In genomic region chr10:29735628-29736324, GRCh38 we compare ENCODE assay signal across 8 cellular contexts.
DNase-seq lines count a peak whose midpoint lies in the region; ATAC-seq and TF ChIP-seq lines count a peak whose summit lies in the region.

No MANE protein-coding gene starts in this region.

- DNase-seq in CD14-positive monocyte (ENCODE audit: low spot score) (peak; percentile 85), NOMO-1 treated with DMSO at 0.1 percent for 48 hours (lab: John Stamatoyannopoulos, UW; ENCODE audit: unreplicated experiment) (peak; percentile 78), activated T-cell treated with anti-CD3 and anti-CD28 coated beads for 4 hours (peak; percentile 78)
- peak; percentile 58 to 90 (median 74) for DNase-seq in naive thymus-derived CD4-positive, alpha-beta T cell
- peak; percentile 89 to 92 for DNase-seq in stimulated activated effector memory CD8-positive, alpha-beta T cell treated with anti-CD3 and anti-CD28 coated beads, Interleukin-12 subunit alpha, Interleukin-12 subunit beta, amount 100 ng/mL, for 72 hours (ENCODE audit: low spot score in 2 of 2)

- peak overlapping the region; percentile 80 to 93 (median 90) for H3K27ac Mint-ChIP-seq in CD14-positive monocyte
- H3K27ac Mint-ChIP-seq in naive thymus-derived CD4-positive, alpha-beta T cell = peak overlapping the region in 5 of 9 donors; percentile 32 to 82 (median 80)
- H3K27ac Mint-ChIP-seq in stimulated activated effector memory CD8-positive, alpha-beta T cell treated with anti-CD3 and anti-CD28 coated beads, Interleukin-12 subunit alpha, Interleukin-12 subunit beta, amount 100 ng/mL, for 72 hours = peak overlapping the region; percentile 71

- intact Hi-C loops in CD14-positive monocyte (cut with micrococcal nuclease) = loop anchor here (1.0 to 10.0 kb wide), 6 partner anchors 51 to 181 kb away; partner anchors contain the start of gene SVIL (in 1 of the 2)
- intact Hi-C loops in naive thymus-derived CD4-positive, alpha-beta T cell (cut with micrococcal nuclease) = loop anchor here (1.0 to 10.0 kb wide), 11 partner anchors 33 to 1203 kb away; partner anchors contain the start of genes BAMBI (in 1 of the 2) and WAC (in 1 of the 2)

- H3K4me3 Mint-ChIP-seq in CD14-positive monocyte = peak overlapping the region; percentile 87 to 90
- peak overlapping the region; percentile 74 to 97 (median 85) for H3K4me3 Mint-ChIP-seq in naive thymus-derived CD4-positive, alpha-beta T cell
- H3K4me3 Mint-ChIP-seq in stimulated activated effector memory CD8-positive, alpha-beta T cell treated with anti-CD3 and anti-CD28 coated beads, Interleukin-12 subunit alpha, Interleukin-12 subunit beta, amount 100 ng/mL, for 72 hours = peak overlapping the region; percentile 76

- H3K9me3 Mint-ChIP-seq in CD14-positive monocyte = no peaks in the 10 kb centered on the region
- H3K9me3 Mint-ChIP-seq in naive thymus-derived CD4-positive, alpha-beta T cell = no peaks in the 10 kb centered on the region
- no peaks in the 10 kb centered on the region for H3K9me3 Mint-ChIP-seq in stimulated activated effector memory CD8-positive, alpha-beta T cell treated with anti-CD3 and anti-CD28 coated beads, Interleukin-12 subunit alpha, Interleukin-12 subunit beta, amount 100 ng/mL, for 72 hours

- peak; percentile 96 for TF ChIP-seq CTCF in CD14-positive monocyte (IDR thresholded peaks at IDR 0.05)

- peaks cover 3 to 4% of the 10 kb centered on the region in 2 donors for H3K4me1 ChIP-seq in esophagus (ENCODE audit: control insufficient read depth in 2 of 2, insufficient read depth in 2 of 2, low read length in 1 of 2)
- H3K4me1 ChIP-seq in naive thymus-derived CD4-positive, alpha-beta T cell (ENCODE audit: control insufficient read depth in 2 of 2, insufficient read depth in 2 of 2, low read length in 2 of 2) = peaks cover 3 to 23% of the 10 kb centered on the region in 2 donors

- peaks cover 5 to 16% (median 11%) of the 10 kb centered on the region in 3 donors for H3K27me3 Mint-ChIP-seq in CD14-positive monocyte (ENCODE audit: low read depth in 3 of 3)
- H3K27me3 Mint-ChIP-seq in naive thymus-derived CD4-positive, alpha-beta T cell = peaks cover 0 to 45% (median 0%) of the 10 kb centered on the region in 5 donors

- 0 to 1% methylated on average over 58 to 80 of the region's 80 CpGs for WGBS in esophagus, 2 donors

- POLR2A ChIA-PET in naive thymus-derived CD4-positive, alpha-beta T cell (lab: Charles Lee) = interaction anchor here (0.6 to 2.7 kb wide), 4 partner anchors 47 to 88 kb away, joined by 4 to 24 read pairs (median 8); no protein-coding TSS in a partner anchor

- H3K27me3 ChIP-seq in esophagus (ENCODE audit: control insufficient read depth in 1 of 2, insufficient read depth in 2 of 2, low read length in 2 of 2) = no peaks in the 10 kb centered on the region
- no peaks in the 10 kb centered on the region for H3K27me3 ChIP-seq in naive thymus-derived CD4-positive, alpha-beta T cell (ENCODE audit: control insufficient read depth in 2 of 2, insufficient read depth in 2 of 2, low read length in 2 of 2)

- ATAC-seq in GM19395 (IDR thresholded peaks at IDR 0.05; ENCODE audit: unreplicated experiment) = peak; percentile 81
- ATAC-seq in HG03469 (IDR thresholded peaks at IDR 0.05; ENCODE audit: unreplicated experiment) = peak; percentile 60
- peak; percentile 88 for ATAC-seq in naive thymus-derived CD4-positive, alpha-beta T cell
- peak; percentile 91 for ATAC-seq in stimulated activated effector memory CD8-positive, alpha-beta T cell treated with anti-CD3 and anti-CD28 coated beads, Interleukin-12 subunit alpha, Interleukin-12 subunit beta, amount 100 ng/mL, for 72 hours

- H3K4me1 Mint-ChIP-seq in CD14-positive monocyte = peaks cover 45% of the 10 kb centered on the region
- H3K4me1 Mint-ChIP-seq in naive thymus-derived CD4-positive, alpha-beta T cell = peaks cover 23 to 50% (median 40%) of the 10 kb centered on the region in 7 donors
- H3K4me1 Mint-ChIP-seq in stimulated activated effector memory CD8-positive, alpha-beta T cell treated with anti-CD3 and anti-CD28 coated beads, Interleukin-12 subunit alpha, Interleukin-12 subunit beta, amount 100 ng/mL, for 72 hours = peaks cover 15% of the 10 kb centered on the region

- peaks cover 3 to 5% of the 10 kb centered on the region in 2 donors for H3K36me3 Mint-ChIP-seq in CD14-positive monocyte
- peaks cover 0 to 3% (median 0%) of the 10 kb centered on the region in 5 donors for H3K36me3 Mint-ChIP-seq in naive thymus-derived CD4-positive, alpha-beta T cell
- H3K36me3 Mint-ChIP-seq in stimulated activated effector memory CD8-positive, alpha-beta T cell treated with anti-CD3 and anti-CD28 coated beads, Interleukin-12 subunit alpha, Interleukin-12 subunit beta, amount 100 ng/mL, for 72 hours = no peaks in the 10 kb centered on the region

- no peaks in the 10 kb centered on the region for H3K36me3 ChIP-seq in esophagus (ENCODE audit: control insufficient read depth in 2 of 2, insufficient read depth in 2 of 2, low read length in 1 of 2)
- peaks cover 0 to 6% (median 0%) of the 10 kb centered on the region in 3 experiments for H3K36me3 ChIP-seq in naive thymus-derived CD4-positive, alpha-beta T cell (ENCODE audit: control insufficient read depth in 2 of 3, insufficient read depth in 3 of 3, low read length in 3 of 3)

- no peaks in the 10 kb centered on the region for H3K9me3 ChIP-seq in esophagus (ENCODE audit: control insufficient read depth in 2 of 2, insufficient read depth in 1 of 2, low read depth in 1 of 2, low read length in 1 of 2)
- no peaks in the 10 kb centered on the region for H3K9me3 ChIP-seq in naive thymus-derived CD4-positive, alpha-beta T cell (ENCODE audit: control insufficient read depth in 2 of 3, low read length in 3 of 3)

- peak overlapping the region; percentile 97 to 98 for H3K27ac ChIP-seq in esophagus (ENCODE audit: low read depth in 2 of 2, low read length in 1 of 2)
- peak overlapping the region; percentile 71 for H3K27ac ChIP-seq in naive thymus-derived CD4-positive, alpha-beta T cell (ENCODE audit: low read depth, low read length)

- CTCF ChIA-PET in naive thymus-derived CD4-positive, alpha-beta T cell (lab: Charles Lee) = interaction anchor here (1.1 to 3.0 kb wide), 5 partner anchors 78 to 145 kb away, joined by 3 to 15 read pairs (median 3); no protein-coding TSS in a partner anchor

- peak overlapping the region; percentile 81 to 88 for H3K4me3 ChIP-seq in esophagus (ENCODE audit: low read depth in 1 of 2, low read length in 2 of 2)
- peak overlapping the region; percentile 71 for H3K4me3 ChIP-seq in naive thymus-derived CD4-positive, alpha-beta T cell (ENCODE audit: low read length)

Comparison
In these comparisons a context has a peak if more than half of its experiments do, and no peak if none do; other contexts are left out.
1. Peak in every context shown above with its lines: DNase-seq, ATAC-seq, H3K4me3 ChIP-seq and H3K27ac ChIP-seq.